ENCODE assay signal across 7 cellular contexts in genomic region chr12:6962285-6963015, GRCh38. TPM values are rescaled to one million over a fixed set of nuclear protein-coding genes. Genes with fewer than 3 reads are reported as not detected.
DNase-seq lines count a peak whose midpoint lies in the region; ATAC-seq and TF ChIP-seq lines count a peak whose summit lies in the region.

No MANE protein-coding gene starts in this region.

- H3K27ac ChIP-seq in H9 (ENCODE audit: insufficient read length, low read depth, low read length) = no peak overlapping the region
- H3K27ac ChIP-seq in neural progenitor cell = peak overlapping the region; percentile 16

- H3K4ac ChIP-seq in H9 (ENCODE audit: low read depth, low read length) = no peak overlapping the region

- H2AFZ ChIP-seq in H9 (ENCODE audit: low read length) = no peak overlapping the region
- peak overlapping the region; percentile 46 for H2AFZ ChIP-seq in neural progenitor cell (replicated peaks)

- H3K14ac ChIP-seq in H9 (ENCODE audit: insufficient read depth, low read length) = peak overlapping the region; percentile 79

- H3F3A ChIP-seq in neural progenitor cell (ENCODE audit: low read depth) = peaks cover 61% of the 10 kb centered on the region

- H3K23me2 ChIP-seq in H9 (ENCODE audit: insufficient read length, low read depth, low read length, poor library complexity, severe bottlenecking) = peaks cover 17% of the 10 kb centered on the region

- H3K27me3 Mint-ChIP-seq in H9 (ENCODE audit: low read depth) (no peaks in the 10 kb centered on the region; the same call in 1 of the 2 replicates), neural progenitor cell (ENCODE audit: insufficient read depth, low read depth) (peaks cover 12% of the 10 kb centered on the region)

- no peak overlapping the region for H3K23ac ChIP-seq in H9 (ENCODE audit: insufficient read length, low read depth, low read length)

- H3K27ac Mint-ChIP-seq in H9 (peak overlapping the region; percentile 98 to 99 (median 99)), neural progenitor cell (peak overlapping the region; percentile 90)

- H3K9me3 Mint-ChIP-seq in H9 = no peaks in the 10 kb centered on the region
- H3K9me3 Mint-ChIP-seq in neural progenitor cell = no peaks in the 10 kb centered on the region

- no peak overlapping the region for H2BK12ac ChIP-seq in H9 (ENCODE audit: insufficient read length, low read depth, low read length)

- WGBS in H9 (ENCODE audit: extremely low coverage, insufficient read length, low lambda C conversion rate) = no CpG with 5 or more reads among the region's 25 CpGs

- H3K79me2 ChIP-seq in H9 (ENCODE audit: insufficient read depth, low read length) (no peaks in the 10 kb centered on the region; the same call in 1 of the 2 replicates), neural progenitor cell (ENCODE audit: low read depth) (no peaks in the 10 kb centered on the region)

- TF ChIP-seq CTCF in H9 (conservative IDR thresholded peaks at IDR 0.05) (no peak), neural progenitor cell (IDR thresholded peaks at IDR 0.05) (no peak)

- H4K8ac ChIP-seq in H9 (replicated peaks; ENCODE audit: insufficient read length, low read depth, low read length) = no peak overlapping the region

- H4K5ac ChIP-seq in H9 (ENCODE audit: insufficient read length, low read depth, low read length) = no peak overlapping the region

- peak overlapping the region; percentile 54 for H3K9ac ChIP-seq in H9 (ENCODE audit: extremely low read depth, insufficient read length, low read length)
- H3K9ac ChIP-seq in endocrine pancreas (ENCODE audit: control insufficient read depth, insufficient read depth, low read length) = peak overlapping the region; percentile 96
- H3K9ac ChIP-seq in neural progenitor cell = no peak overlapping the region

- H2BK20ac ChIP-seq in H9 (ENCODE audit: low read depth, low read length, poor library complexity, severe bottlenecking) = no peak overlapping the region

- H3K79me1 ChIP-seq in H9 (ENCODE audit: insufficient read depth, low read depth, low read length, poor library complexity, severe bottlenecking) = no peaks in the 10 kb centered on the region

- no peak overlapping the region for H3T11ph ChIP-seq in H9 (ENCODE audit: low read length)

- H4K20me1 ChIP-seq in H9 (ENCODE audit: control insufficient read depth, insufficient read depth, insufficient read length) (peaks cover 2% of the 10 kb centered on the region), neural progenitor cell (ENCODE audit: low read depth) (no peaks in the 10 kb centered on the region)

- peaks cover 18 to 33% (median 22%) of the 10 kb centered on the region in 3 experiments for H3K36me3 Mint-ChIP-seq in H9 (ENCODE audit: insufficient read depth in 1 of 3, low read depth in 3 of 3)
- peaks cover 11% of the 10 kb centered on the region for H3K36me3 Mint-ChIP-seq in neural progenitor cell

- no peak overlapping the region for H2BK120ac ChIP-seq in H9 (ENCODE audit: low read depth, low read length, poor library complexity, severe bottlenecking)

- peaks cover 45 to 60% of the 10 kb centered on the region in 2 experiments for H3K4me1 Mint-ChIP-seq in H9
- H3K4me1 Mint-ChIP-seq in neural progenitor cell = peaks cover 38% of the 10 kb centered on the region

- ATAC-seq in HG03095 (IDR thresholded peaks at IDR 0.05; ENCODE audit: unreplicated experiment) = no peak

- no peak overlapping the region for H2AK5ac ChIP-seq in H9 (ENCODE audit: insufficient read length, low read length)

- H3K4me3 ChIP-seq in endocrine pancreas (ENCODE audit: control insufficient read depth, insufficient read depth, low read length) = no peak overlapping the region
- no peak overlapping the region for H3K4me3 ChIP-seq in neural progenitor cell

- peaks cover 3% of the 10 kb centered on the region for H3K36me3 ChIP-seq in endocrine pancreas (ENCODE audit: control insufficient read depth, insufficient read depth, low read length)
- no peaks in the 10 kb centered on the region for H3K36me3 ChIP-seq in neural progenitor cell

- DNase-seq in H9 = peak; percentile 81
- DNase-seq in NCI-H526 treated with DMSO at 0.1 percent for 48 hours (lab: John Stamatoyannopoulos, UW) = peak; percentile 86
- peak; percentile 25 for DNase-seq in neural progenitor cell (ENCODE audit: low spot score)
- DNase-seq in hippocampal formation (lab: John Stamatoyannopoulos, UW) = no peak
- DNase-seq in GM03348 (ENCODE audit: low spot score) = no peak

- H4K91ac ChIP-seq in H9 (ENCODE audit: insufficient read length, low read depth, low read length) = peak overlapping the region; percentile 10

- peaks cover 6% of the 10 kb centered on the region; the same call in 1 of the 2 replicates for H3K4me1 ChIP-seq in H9 (ENCODE audit: insufficient read depth, low read length)
- H3K4me1 ChIP-seq in endocrine pancreas (ENCODE audit: control insufficient read depth, insufficient read depth, low read length) = no peaks in the 10 kb centered on the region
- peaks cover 20% of the 10 kb centered on the region for H3K4me1 ChIP-seq in neural progenitor cell

- no peak overlapping the region for H2BK5ac ChIP-seq in H9 (ENCODE audit: insufficient read length, low read length)

- no peak overlapping the region for H3K56ac ChIP-seq in H9 (ENCODE audit: insufficient read length, low read depth, low read length)

- H3K18ac ChIP-seq in H9 (ENCODE audit: insufficient read length, low read depth, low read length) = peak overlapping the region; percentile 71

- H3K27me3 ChIP-seq in H9 (ENCODE audit: insufficient read depth, low read length) (no peaks in the 10 kb centered on the region), endocrine pancreas (ENCODE audit: control insufficient read depth, insufficient read depth, low read length) (no peaks in the 10 kb centered on the region), neural progenitor cell (no peaks in the 10 kb centered on the region)

- H2BK15ac ChIP-seq in H9 (ENCODE audit: low read depth, low read length) = peak overlapping the region; percentile 18; the same call in 1 of the 2 replicates

- H3K4me2 ChIP-seq in H9 (ENCODE audit: insufficient read depth, insufficient read length, low read length) = peak overlapping the region; percentile 72
- peak overlapping the region; percentile 63 for H3K4me2 ChIP-seq in neural progenitor cell

- H3K9me3 ChIP-seq in H9 (ENCODE audit: control insufficient read depth, low read depth, low read length) (no peaks in the 10 kb centered on the region), endocrine pancreas (ENCODE audit: control insufficient read depth, low read length) (no peaks in the 10 kb centered on the region), neural progenitor cell (ENCODE audit: low read depth) (no peaks in the 10 kb centered on the region)

- H3K4me3 Mint-ChIP-seq in H9 = peak overlapping the region; percentile 68 to 82
- peak overlapping the region; percentile 62 for H3K4me3 Mint-ChIP-seq in neural progenitor cell

RNA-seq across cellular contexts. Expression of gene PHB2, which starts 8.0 kb away (rescaled TPM):
- total RNA-seq in H9 (2021) (370 and 383 TPM in 2 replicates), neural progenitor cell (ENCODE audit: low replicate concordance) (214 and 291 TPM in 2 replicates)

RNA-seq across cellular contexts. Expression of gene EMG1, which starts 8.3 kb away (rescaled TPM):
- total RNA-seq in H9 (2021) (62.7 and 67.4 TPM in 2 replicates), neural progenitor cell (ENCODE audit: low replicate concordance) (27.3 and 32.0 TPM in 2 replicates)

RNA-seq across cellular contexts. Expression of gene PTPN6, which starts 11.3 kb away (rescaled TPM):
- total RNA-seq in H9 (2021) (18.2 and 19.8 TPM in 2 replicates), neural progenitor cell (ENCODE audit: low replicate concordance) (4.4 and 6.0 TPM in 2 replicates)

RNA-seq across cellular contexts. Expression of gene C12orf57, which starts 18.6 kb away (rescaled TPM):
- total RNA-seq in H9 (2021) = 195 TPM in 2 replicates
- 314 and 399 TPM in 2 replicates for total RNA-seq in neural progenitor cell (ENCODE audit: low replicate concordance)

RNA-seq across cellular contexts. Expression of gene RNU7-1, which starts 18.8 kb away (rescaled TPM):
- total RNA-seq in H9 (2021) (not detected in 2 replicates), neural progenitor cell (ENCODE audit: low replicate concordance) (not detected in 2 replicates)

Comparison
In these comparisons a context has a peak if more than half of its experiments do, and no peak if none do; other contexts are left out.
1. DNase-seq: peak in H9 (single experiment), NCI-H526 treated with DMSO at 0.1 percent for 48 hours (single experiment) and neural progenitor cell (single experiment); none in hippocampal formation (0 of 2) and GM03348 (single experiment).